Comparison of ENCODE assay signal across 22 cellular contexts in the genomic region with DNA sequence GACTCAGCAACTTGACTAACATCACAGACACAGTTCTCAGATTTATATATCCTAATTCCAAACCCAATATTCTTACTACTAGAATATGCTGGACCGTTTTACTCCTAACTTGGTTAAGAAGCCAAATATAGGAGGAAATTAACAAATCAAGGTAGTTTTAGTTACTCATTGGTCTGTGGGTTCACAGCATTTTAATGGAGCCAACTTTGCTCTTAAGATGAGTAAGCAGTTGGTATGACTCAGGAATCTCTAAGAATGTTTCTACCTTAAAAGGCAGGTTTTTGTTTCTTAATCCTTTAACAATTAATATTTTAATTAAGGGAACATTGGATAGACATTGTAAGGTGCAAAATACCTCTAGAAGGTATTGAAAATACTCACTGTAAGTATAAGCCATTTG. TPM values are rescaled to one million over a fixed set of nuclear protein-coding genes. Genes with fewer than 3 reads are reported as not detected.
DNase-seq lines count a peak whose midpoint lies in the region; ATAC-seq and TF ChIP-seq lines count a peak whose summit lies in the region.
"Had no signal": no experiment of that assay in that cellular context is flagged by ENCODE, and none has a peak within 500 bp of the region (broad histone marks: within the 10 kb centered on the region; RNA-seq: fewer than 3 reads in every experiment).

No MANE protein-coding gene starts in this region.

- DNase-seq in A172 (ENCODE audit: low spot score) (peak; percentile 35), RWPE1 (ENCODE audit: low spot score) (peak; percentile 54), foreskin keratinocyte (peak; percentile 3 to 42), uterus (no peak), NCI-H526 (lab: John Stamatoyannopoulos, UW) (no peak)
- DNase-seq in activated naive CD4-positive, alpha-beta T cell treated with anti-CD3 and anti-CD28 coated beads, Interleukin-2, amount 50 U/mL, for 16 hours = no peak
- DNase-seq: 8988T; CD8-positive, alpha-beta T cell; DMS79 treated with DMSO at 0.1 percent for 48 hours; H7; KG1; NCI-H1048; NCI-H146; NCI-H2081 treated with DMSO at 0.1 percent for 48 hours; NCI-H510A treated with DMSO at 0.1 percent for 48 hours; SHP77 treated with DMSO at 0.1 percent for 48 hours had no signal

- ATAC-seq in HG03354 (IDR thresholded peaks at IDR 0.05; ENCODE audit: poor library complexity, severe bottlenecking, unreplicated experiment) = peak; percentile 73
- ATAC-seq in foreskin keratinocyte = no peak
- ATAC-seq in GM19023 (IDR thresholded peaks at IDR 0.05; ENCODE audit: unreplicated experiment) = no peak
- ATAC-seq: CD8-positive, alpha-beta T cell; HepG2; Panc1; SK-N-SH treated with all-trans-retinoic acid at 6 μM for 48 hours had no signal

- POLR2A ChIA-PET in RWPE1 (lab: Yijun Ruan, JAX; ENCODE audit: low non-redundant PET) = no interaction called here

- intact Hi-C loops in uterus (cut with DNase I; ENCODE audit: low total_unique reads) = no loop called here

- CTCF ChIA-PET in RWPE1 (lab: Yijun Ruan, JAX) = no interaction called here

- no peaks in the 10 kb centered on the region for H3K36me3 ChIP-seq in uterus
- H3K36me3 ChIP-seq: BLaER1 had no signal

- TF ChIP-seq CTCF in RWPE1 (conservative IDR thresholded peaks at IDR 0.05; ENCODE audit: low read depth) (no peak), foreskin keratinocyte (conservative IDR thresholded peaks at IDR 0.05) (no peak), uterus (IDR thresholded peaks at IDR 0.05) (no peak)

- no peak for TF ChIP-seq POLR2A in uterus (IDR thresholded peaks at IDR 0.05)

- no peaks in the 10 kb centered on the region for H3K4me1 ChIP-seq in foreskin keratinocyte
- no peaks in the 10 kb centered on the region for H3K4me1 ChIP-seq in uterus
- H3K4me1 ChIP-seq: BLaER1 had no signal

- H3K4me3 ChIP-seq in uterus = no peak overlapping the region
- H3K4me3 ChIP-seq: BLaER1 had no signal

- H3K9me3 ChIP-seq in uterus = no peaks in the 10 kb centered on the region
- H3K9me3 ChIP-seq: BLaER1 had no signal

- H3K27ac ChIP-seq in RWPE1 (no peak overlapping the region), foreskin keratinocyte (no peak overlapping the region), uterus (no peak overlapping the region)
- H3K27ac ChIP-seq: BLaER1 had no signal

- H3K27me3 ChIP-seq in foreskin keratinocyte = no peaks in the 10 kb centered on the region
- H3K27me3 ChIP-seq in uterus = no peaks in the 10 kb centered on the region
- H3K27me3 ChIP-seq: BLaER1 had no signal

RNA-seq across cellular contexts. Expression of gene OPRM1, which starts 31.6 kb away (rescaled TPM):
- total RNA-seq in A172 (2014; rRNA removed; shearing (Covaris generic)) = not detected in 2 replicates
- total RNA-seq in foreskin keratinocyte (not detected in 2 replicates), uterus (under 1 TPM in 1 of 4 donors, not detected in 3; 0.14 TPM)
- polyA plus RNA-seq in foreskin keratinocyte = not detected in 2 replicates
- total RNA-seq: CD8-positive, alpha-beta T cell; H7; HepG2 had no signal
- polyA plus RNA-seq: HepG2 had no signal

Comparison
In these comparisons a context has a peak if more than half of its experiments do, and no peak if none do; other contexts are left out.
1. DNase-seq: peak in A172 (single experiment), RWPE1 (single experiment) and foreskin keratinocyte (2 of 2); none in activated naive CD4-positive, alpha-beta T cell treated with anti-CD3 and anti-CD28 coated beads, Interleukin-2, amount 50 U/mL, for 16 hours (single experiment), uterus (0 of 2) and NCI-H526 (0 of 2).